Comparison of ENCODE assay signal across 12 cellular contexts in genomic region chr15:30080816-30081215, GRCh38. TPM values are rescaled to one million over a fixed set of nuclear protein-coding genes. Genes with fewer than 3 reads are reported as not detected.
DNase-seq lines count a peak whose midpoint lies in the region; TF ChIP-seq lines count a peak whose summit lies in the region.
"Not testable (repeated sequence)": the region's sequence is repeated elsewhere in the genome, so short reads cannot be mapped to it uniquely, and the experiment has no call there.
"Had no signal": no experiment of that assay in that cellular context is flagged by ENCODE, and none has a peak within 500 bp of the region (broad histone marks: within the 10 kb centered on the region; RNA-seq: fewer than 3 reads in every experiment).

No MANE protein-coding gene starts in this region.

- peaks cover 11% of the 10 kb centered on the region for H3K27me3 ChIP-seq in adipocyte (replicated peaks; ENCODE audit: control insufficient read depth, insufficient read depth, low read length)

- not testable (repeated sequence) for H3K4me3 ChIP-seq in adipocyte (ENCODE audit: low read length); fibroblast of the aortic adventitia (ENCODE audit: low read depth, low read length)

- H3K4me1 ChIP-seq in adipocyte (ENCODE audit: control insufficient read depth, insufficient read depth, low read length) = not testable (repeated sequence)

- H3K9me3 Mint-ChIP-seq in chondrocyte (ENCODE audit: low read depth) = not testable (repeated sequence)

- not testable (repeated sequence) for TF ChIP-seq RAD21 in Ishikawa (IDR thresholded peaks at IDR 0.05; ENCODE audit: low read depth)

- H3K9ac ChIP-seq in adipocyte (ENCODE audit: low read length) = not testable (repeated sequence)

- TF ChIP-seq CTCF in chondrocyte (IDR thresholded peaks at IDR 0.05) = peak; percentile 44
- not testable (repeated sequence) for TF ChIP-seq CTCF in fibroblast of the aortic adventitia (IDR thresholded peaks at IDR 0.05; ENCODE audit: insufficient read depth, low read length)

- in situ Hi-C loops in ACHN (cut with HindIII; ENCODE audit: low pct_ligation_motif_present, low pct_unique_long_range_greater_than_20kb, low sequenced_read_pairs) = not testable (repeated sequence)

- H3K9me3 ChIP-seq in adipocyte (ENCODE audit: control insufficient read depth, low read length) = not testable (repeated sequence)

- TF ChIP-seq EP300 in Ishikawa (IDR thresholded peaks at IDR 0.05; ENCODE audit: borderline replicate concordance) = not testable (repeated sequence)

- peaks cover 14% of the 10 kb centered on the region for H3K27me3 Mint-ChIP-seq in chondrocyte (ENCODE audit: low read depth)

- DNase-seq in ACHN (peak; percentile 89), EL (peak; percentile 72), adipocyte (ENCODE audit: low read depth) (peak; percentile 83), fibroblast of the aortic adventitia (ENCODE audit: low read depth) (peak; percentile 9), non-pigmented ciliary epithelial cell (ENCODE audit: low read depth) (peak; percentile 8)
- DNase-seq in chondrocyte (ENCODE audit: low spot score) = not testable (repeated sequence)

- not testable (repeated sequence) for H3K27ac Mint-ChIP-seq in chondrocyte (ENCODE audit: unreplicated experiment)

- H3K36me3 Mint-ChIP-seq in chondrocyte (ENCODE audit: low read depth) = not testable (repeated sequence)

- H3K4me1 Mint-ChIP-seq in chondrocyte (ENCODE audit: low read depth) = peaks cover 12% of the 10 kb centered on the region

- H3K36me3 ChIP-seq in adipocyte (ENCODE audit: control insufficient read depth, insufficient read depth, low read length, severe bottlenecking) = not testable (repeated sequence)

- H3K4me3 Mint-ChIP-seq in chondrocyte (ENCODE audit: unreplicated experiment) = not testable (repeated sequence)

TF ChIP-seq in Ishikawa, 13 proteins besides CTCF, POLR2A, EP300 and RAD21:
- peak; percentile 28; the same call in 1 of the 2 replicates for TF ChIP-seq CEBPB (IDR thresholded peaks at IDR 0.05)

RNA-seq across cellular contexts. Expression of gene GOLGA8J, which starts 1.9 kb away (rescaled TPM):
- not detected in 3 replicates for total RNA-seq in chondrocyte
- not detected in 2 replicates for total RNA-seq in fibroblast of the aortic adventitia (ENCODE audit: low replicate concordance)
- total RNA-seq: B cell, Calu3, GM12878, HT-29 had no signal

RNA-seq across cellular contexts. Expression of gene GOLGA8T, which starts 54.0 kb away (rescaled TPM):
- 0.20 TPM in 1 of 3 replicates, not detected in the others for total RNA-seq in chondrocyte
- total RNA-seq in fibroblast of the aortic adventitia (ENCODE audit: low replicate concordance) = not detected in 2 replicates
- total RNA-seq: Calu3; CD4-positive, alpha-beta T cell; GM12878; HT-29 had no signal
